ENCODE assay signal across 1 cellular context in genomic region chr6:20400476-20401402, GRCh38.
TF ChIP-seq lines count a peak whose summit lies in the region.

No MANE protein-coding gene starts in this region.

TF ChIP-seq in WTC11, 78 proteins besides CTCF, POLR2A, EP300 and RAD21 (continued from another document):
- TF ChIP-seq AFF4 (CRISPR knock-in tag; IDR thresholded peaks at IDR 0.05; ENCODE audit: borderline replicate concordance) (no peak), MXD4 (CRISPR knock-in tag; IDR thresholded peaks at IDR 0.05; ENCODE audit: borderline replicate concordance) (no peak), FOXJ3 (CRISPR knock-in tag; IDR thresholded peaks at IDR 0.05; ENCODE audit: borderline replicate concordance) (no peak), ESRRA (CRISPR knock-in tag; IDR thresholded peaks at IDR 0.05; ENCODE audit: borderline replicate concordance) (0 out of 2 replicates have a peak, but pooled peaks have one; percentile 8), AR (CRISPR knock-in tag; IDR thresholded peaks at IDR 0.05) (no peak), SP1 (CRISPR knock-in tag; conservative IDR thresholded peaks at IDR 0.05) (no peak), RELA (CRISPR knock-in tag; IDR thresholded peaks at IDR 0.05; ENCODE audit: borderline replicate concordance) (no peak), IRF2 (CRISPR knock-in tag; IDR thresholded peaks at IDR 0.05; ENCODE audit: borderline replicate concordance, low read depth) (no peak), TEAD4 (CRISPR knock-in tag; IDR thresholded peaks at IDR 0.05) (no peak), SOX15 (CRISPR knock-in tag; IDR thresholded peaks at IDR 0.05) (no peak), USF1 (CRISPR knock-in tag; IDR thresholded peaks at IDR 0.05) (0 out of 2 replicates have a peak, but pooled peaks have one; percentile 20), ZNF232 (CRISPR knock-in tag; IDR thresholded peaks at IDR 0.05) (no peak), MAX (CRISPR knock-in tag; IDR thresholded peaks at IDR 0.05) (0 out of 2 replicates have a peak, but pooled peaks have one; percentile 50), EMX1 (CRISPR knock-in tag; IDR thresholded peaks at IDR 0.05) (no peak), JUN (CRISPR knock-in tag; IDR thresholded peaks at IDR 0.05) (no peak), ELF4 (CRISPR knock-in tag; IDR thresholded peaks at IDR 0.05; ENCODE audit: low read depth) (no peak), ETV6 (CRISPR knock-in tag; IDR thresholded peaks at IDR 0.05) (peak; percentile 52; the same call in 1 of the 2 replicates), ZNF423 (CRISPR knock-in tag; IDR thresholded peaks at IDR 0.05) (no peak), STAT6 (CRISPR knock-in tag; conservative IDR thresholded peaks at IDR 0.05; ENCODE audit: low read depth) (no peak), GTF2I (CRISPR knock-in tag; conservative IDR thresholded peaks at IDR 0.05) (no peak), ZBTB21 (CRISPR knock-in tag; IDR thresholded peaks at IDR 0.05; ENCODE audit: borderline replicate concordance) (no peak)
